In genomic region chr13:39578821-39579291, GRCh38 we compare ENCODE assay signal across 1 cellular context.
TF ChIP-seq lines count a peak whose summit lies in the region.

No MANE protein-coding gene starts in this region.

TF ChIP-seq in GM12878, 131 proteins besides CTCF, POLR2A, EP300 and RAD21 (continued from another document):
- TF ChIP-seq PBX3 (IDR thresholded peaks at IDR 0.05; ENCODE audit: insufficient replicate concordance, low read depth, low read length) (no peak), BCL3 (IDR thresholded peaks at IDR 0.05; ENCODE audit: borderline replicate concordance, insufficient read depth, low read depth, low read length, poor library complexity, severe bottlenecking) (no peak), NRF1 (conservative IDR thresholded peaks at IDR 0.05; ENCODE audit: low read depth, low read length) (no peak)
